25 cellular contexts compared by ENCODE assay signal in genomic region chr12:125704803-125705202, GRCh38.
DNase-seq lines count a peak whose midpoint lies in the region; ATAC-seq, FAIRE-seq and TF ChIP-seq lines count a peak whose summit lies in the region.
"Had no signal": no experiment of that assay in that cellular context is flagged by ENCODE, and none has a peak within 500 bp of the region (broad histone marks: within the 10 kb centered on the region; RNA-seq: fewer than 3 reads in every experiment).

No MANE protein-coding gene starts in this region.

- no peaks in the 10 kb centered on the region for H3K36me3 ChIP-seq in kidney (ENCODE audit: control insufficient read depth in 1 of 2, insufficient read depth in 2 of 2, low read length in 2 of 2)
- H3K36me3 ChIP-seq: BE2C, BLaER1 had no signal

- H3K4me3 Mint-ChIP-seq in WTC11 (no peak overlapping the region), T-cell (no peak overlapping the region)
- H3K4me3 Mint-ChIP-seq in activated CD4-positive, alpha-beta memory T cell treated with anti-CD3 and anti-CD28 coated beads, Interleukin-2, amount 10 ng/mL, durations not matched to agents 7 days and 5 days, result no peak overlapping the region
- H3K4me3 Mint-ChIP-seq: CD14-positive monocyte; CD4-positive, alpha-beta memory T cell; CD4-positive, CD25-positive, alpha-beta regulatory T cell had no signal

- TF ChIP-seq CTCF in WTC11 (IDR thresholded peaks at IDR 0.05) (no peak), kidney (IDR thresholded peaks at IDR 0.05; ENCODE audit: borderline replicate concordance, extremely low read depth, insufficient read depth) (no peak)

- H3K36me3 Mint-ChIP-seq in WTC11 (peaks cover 55% of the 10 kb centered on the region), T-cell (no peaks in the 10 kb centered on the region)
- H3K36me3 Mint-ChIP-seq in activated CD4-positive, alpha-beta memory T cell treated with anti-CD3 and anti-CD28 coated beads, Interleukin-2, amount 10 ng/mL, durations not matched to agents 7 days and 5 days (ENCODE audit: low read depth), result no peaks in the 10 kb centered on the region
- H3K36me3 Mint-ChIP-seq: CD14-positive monocyte; CD4-positive, alpha-beta memory T cell; CD4-positive, CD25-positive, alpha-beta regulatory T cell; CD8-positive, alpha-beta memory T cell had no signal

- H3K27me3 Mint-ChIP-seq in WTC11 (ENCODE audit: low read depth), result peaks cover 4% of the 10 kb centered on the region; the same call in 1 of the 2 replicates
- peaks cover 0 to 2% of the 10 kb centered on the region in 2 donors for H3K27me3 Mint-ChIP-seq in T-cell
- H3K27me3 Mint-ChIP-seq in activated CD4-positive, alpha-beta memory T cell treated with anti-CD3 and anti-CD28 coated beads, Interleukin-2, amount 10 ng/mL, durations not matched to agents 7 days and 5 days, result no peaks in the 10 kb centered on the region
- H3K27me3 Mint-ChIP-seq: CD4-positive, CD25-positive, alpha-beta regulatory T cell; CD8-positive, alpha-beta memory T cell had no signal

- H3K9me3 Mint-ChIP-seq in WTC11 (peaks cover 83% of the 10 kb centered on the region), T-cell (peaks cover 2 to 16% (median 12%) of the 10 kb centered on the region in 3 donors)
- peaks cover 6% of the 10 kb centered on the region for H3K9me3 Mint-ChIP-seq in activated CD4-positive, alpha-beta memory T cell treated with anti-CD3 and anti-CD28 coated beads, Interleukin-2, amount 10 ng/mL, durations not matched to agents 7 days and 5 days

- H3K4me1 Mint-ChIP-seq in WTC11 (no peaks in the 10 kb centered on the region), T-cell (no peaks in the 10 kb centered on the region)
- H3K4me1 Mint-ChIP-seq in activated CD4-positive, alpha-beta memory T cell treated with anti-CD3 and anti-CD28 coated beads, Interleukin-2, amount 10 ng/mL, durations not matched to agents 7 days and 5 days, result no peaks in the 10 kb centered on the region
- H3K4me1 Mint-ChIP-seq: CD14-positive monocyte; CD4-positive, alpha-beta memory T cell; CD4-positive, CD25-positive, alpha-beta regulatory T cell; CD8-positive, alpha-beta memory T cell had no signal

- H3K9ac ChIP-seq in kidney (ENCODE audit: low read length in 2 of 2), result no peak overlapping the region
- H3K9ac ChIP-seq: BLaER1 had no signal

- peak; percentile 90 for FAIRE-seq in A204.1 (lab: Jason Lieb, UNC)
- FAIRE-seq in endometrium (lab: Jason Lieb, UNC), result peak; percentile 54
- FAIRE-seq in kidney (lab: Jason Lieb, UNC), result peak; percentile 85
- FAIRE-seq: GM12878, GM12892, GM18507 had no signal

- CTCF ChIA-PET in WTC11 (lab: Charles Lee) (no interaction called here), T-cell (lab: Charles Lee) (no interaction called here)
- CTCF ChIA-PET in activated CD4-positive, alpha-beta memory T cell treated with anti-CD3 and anti-CD28 coated beads, Interleukin-2, amount 10 ng/mL, durations not matched to agents 7 days and 5 days (lab: Charles Lee), result no interaction called here

- no peak overlapping the region for H3K4me3 ChIP-seq in kidney (ENCODE audit: low read length in 2 of 2)
- H3K4me3 ChIP-seq: BLaER1, GM12878 had no signal

- POLR2A ChIA-PET in WTC11 (lab: Charles Lee), result no interaction called here
- POLR2A ChIA-PET in T-cell (lab: Charles Lee), result no interaction called here
- POLR2A ChIA-PET in activated CD4-positive, alpha-beta memory T cell treated with anti-CD3 and anti-CD28 coated beads, Interleukin-2, amount 10 ng/mL, durations not matched to agents 7 days and 5 days (lab: Charles Lee), result no interaction called here

- H3K27ac ChIP-seq in kidney (ENCODE audit: low read depth in 2 of 2, low read length in 2 of 2), result no peak overlapping the region
- H3K27ac ChIP-seq: 22Rv1, BLaER1 had no signal

- ATAC-seq in WTC11 (no peak), T-cell (replicated peaks in 1 of 4) (no peak)
- ATAC-seq: GM12878 had no signal

- intact Hi-C loops in kidney (cut with DNase I), result no loop called here

- no peak overlapping the region for H3K27ac Mint-ChIP-seq in WTC11
- no peak overlapping the region for H3K27ac Mint-ChIP-seq in T-cell
- no peak overlapping the region for H3K27ac Mint-ChIP-seq in activated CD4-positive, alpha-beta memory T cell treated with anti-CD3 and anti-CD28 coated beads, Interleukin-2, amount 10 ng/mL, durations not matched to agents 7 days and 5 days
- H3K27ac Mint-ChIP-seq: CD14-positive monocyte; CD4-positive, alpha-beta memory T cell; CD8-positive, alpha-beta memory T cell had no signal

- H3K9me3 ChIP-seq in kidney (ENCODE audit: control insufficient read depth in 1 of 2, low read length in 2 of 2), result peaks cover 2 to 4% of the 10 kb centered on the region in 2 donors
- H3K9me3 ChIP-seq: BE2C had no signal

- DNase-seq in WTC11 (ENCODE audit: low spot score) (no peak), kidney (no peak), T-cell (no peak), retina (no peak)
- DNase-seq in activated CD4-positive, alpha-beta memory T cell treated with anti-CD3 and anti-CD28 coated beads, Interleukin-2, amount 10 ng/mL, durations not matched to agents 7 days and 5 days, result no peak
- no peak for DNase-seq in activated effector memory CD4-positive, alpha-beta T cell treated with Interleukin-2 at 50 U/mL for 16 hours
- DNase-seq: ACHN; BE2C; C1 segment of cervical spinal cord; CD4-positive, alpha-beta memory T cell; CD4-positive, CD25-positive, alpha-beta regulatory T cell; CD8-positive, alpha-beta memory T cell; COR-L47; DMS 273 treated with DMSO at 0.1 percent for 48 hours; DMS153; DMS79 treated with DMSO at 0.1 percent for 48 hours; GDM1 had no signal

- no peaks in the 10 kb centered on the region for H3K4me1 ChIP-seq in kidney (ENCODE audit: control insufficient read depth in 1 of 2, insufficient read depth in 1 of 2, low read depth in 1 of 2, low read length in 2 of 2)
- H3K4me1 ChIP-seq: BE2C, BLaER1 had no signal

TF ChIP-seq in WTC11, 78 proteins besides CTCF, POLR2A, EP300 and RAD21:
- peak; percentile 91 for TF ChIP-seq HMGA2 (CRISPR knock-in tag; IDR thresholded peaks at IDR 0.05)
- TF ChIP-seq CREM (CRISPR knock-in tag; IDR thresholded peaks at IDR 0.05), result no peak
